17 cellular contexts compared by ENCODE assay signal in genomic region chr14:92524603-92525185, GRCh38. TPM values are rescaled to one million over a fixed set of nuclear protein-coding genes. Genes with fewer than 3 reads are reported as not detected.
A peak's percentile ranks its signal among the peaks of the same experiment; 100 is the strongest.
DNase-seq lines count a peak whose midpoint lies in the region; ATAC-seq and TF ChIP-seq lines count a peak whose summit lies in the region.
"Had no signal": no experiment of that assay in that cellular context is flagged by ENCODE, and none has a peak within 500 bp of the region (broad histone marks: within the 10 kb centered on the region; RNA-seq: fewer than 3 reads in every experiment).

No MANE protein-coding gene starts in this region.

- no peaks in the 10 kb centered on the region for H3K27me3 Mint-ChIP-seq in activated T-cell treated with anti-CD3 and anti-CD28 coated beads, Interleukin-2, amount 50 U/mL, for 24 hours
- H3K27me3 Mint-ChIP-seq in activated T-cell treated with anti-CD3 and anti-CD28 coated beads, Interleukin-2, amount 50 U/mL, for 4 hours (ENCODE audit: low read depth) = no peaks in the 10 kb centered on the region
- H3K27me3 Mint-ChIP-seq in T-helper 17 cell = no peaks in the 10 kb centered on the region
- no peaks in the 10 kb centered on the region for H3K27me3 Mint-ChIP-seq in naive thymus-derived CD8-positive, alpha-beta T cell
- H3K27me3 Mint-ChIP-seq: naive B cell had no signal

- H3K9me3 ChIP-seq in T-helper 17 cell (ENCODE audit: control insufficient read depth, low read length, poor library complexity, severe bottlenecking) = no peaks in the 10 kb centered on the region
- no peaks in the 10 kb centered on the region for H3K9me3 ChIP-seq in upper lobe of left lung
- H3K9me3 ChIP-seq: HAP-1, psoas muscle had no signal

- H3K27ac Mint-ChIP-seq in activated T-cell treated with anti-CD3 and anti-CD28 coated beads, Interleukin-2, amount 50 U/mL, for 24 hours = peak overlapping the region; percentile 77
- peak overlapping the region; percentile 24 for H3K27ac Mint-ChIP-seq in T-helper 17 cell
- H3K27ac Mint-ChIP-seq in naive thymus-derived CD8-positive, alpha-beta T cell = peak overlapping the region in 9 of 10 donors; percentile 40 to 91 (median 79)
- H3K27ac Mint-ChIP-seq: brain had no signal

- H3K4me3 Mint-ChIP-seq in activated T-cell treated with anti-CD3 and anti-CD28 coated beads, Interleukin-2, amount 50 U/mL, for 24 hours = no peak overlapping the region
- H3K4me3 Mint-ChIP-seq in activated T-cell treated with anti-CD3 and anti-CD28 coated beads, Interleukin-2, amount 50 U/mL, for 4 hours = no peak overlapping the region
- H3K4me3 Mint-ChIP-seq in T-helper 17 cell = no peak overlapping the region
- H3K4me3 Mint-ChIP-seq in naive thymus-derived CD8-positive, alpha-beta T cell = peak overlapping the region in 5 of 10 donors; percentile 12 to 30 (median 24)
- H3K4me3 Mint-ChIP-seq: brain; CD4-positive, alpha-beta memory T cell had no signal

- H3K36me3 ChIP-seq in upper lobe of left lung = no peaks in the 10 kb centered on the region
- H3K36me3 ChIP-seq: HAP-1 had no signal

- TF ChIP-seq POLR2A in upper lobe of left lung (IDR thresholded peaks at IDR 0.05) (no peak), GM18505 (IDR thresholded peaks at IDR 0.05; ENCODE audit: borderline replicate concordance, extremely low read depth, insufficient read depth, insufficient read length) (no peak)

- no peak for TF ChIP-seq CTCF in upper lobe of left lung (IDR thresholded peaks at IDR 0.05)

- no peak overlapping the region for H3K4me3 ChIP-seq in upper lobe of left lung
- H3K4me3 ChIP-seq: HAP-1, psoas muscle had no signal

- H3K4me1 Mint-ChIP-seq in activated T-cell treated with anti-CD3 and anti-CD28 coated beads, Interleukin-2, amount 50 U/mL, for 24 hours (ENCODE audit: low read depth) = peaks cover 64% of the 10 kb centered on the region
- peaks cover 20% of the 10 kb centered on the region for H3K4me1 Mint-ChIP-seq in activated T-cell treated with anti-CD3 and anti-CD28 coated beads, Interleukin-2, amount 50 U/mL, for 4 hours (ENCODE audit: low read depth)
- peaks cover 9% of the 10 kb centered on the region for H3K4me1 Mint-ChIP-seq in T-helper 17 cell
- peaks cover 29 to 91% (median 76%) of the 10 kb centered on the region in 4 donors for H3K4me1 Mint-ChIP-seq in naive thymus-derived CD8-positive, alpha-beta T cell
- H3K4me1 Mint-ChIP-seq: brain had no signal

- no peak for ATAC-seq in activated T-cell treated with anti-CD3 and anti-CD28 coated beads, Interleukin-2, amount 50 U/mL, for 4 hours
- no peak for ATAC-seq in T-helper 17 cell
- peak; percentile 53 to 59 for ATAC-seq in naive thymus-derived CD8-positive, alpha-beta T cell
- peak in 1 of 2 donors; percentile 35 for ATAC-seq in upper lobe of left lung (ENCODE audit: low FRiP score in 2 of 2)
- ATAC-seq in GM18505 (IDR thresholded peaks at IDR 0.05; ENCODE audit: unreplicated experiment) = no peak
- ATAC-seq: psoas muscle had no signal

- WGBS in upper lobe of left lung, 2 donors = 20 to 53% methylated on average over 1 to 10 of the region's 10 CpGs

- H3K27me3 ChIP-seq in upper lobe of left lung = no peaks in the 10 kb centered on the region

- no peak for TF ChIP-seq EP300 in upper lobe of left lung (IDR thresholded peaks at IDR 0.05)

- POLR2A ChIA-PET in naive thymus-derived CD8-positive, alpha-beta T cell (lab: Charles Lee) = interaction anchor here (0.6 to 3.3 kb wide), 8 partner anchors 10 to 403 kb away, joined by 3 to 29 read pairs (median 6); partner anchors contain the start of genes CPSF2, NDUFB1 and RIN3

- peaks cover 6% of the 10 kb centered on the region for H3K36me3 Mint-ChIP-seq in activated T-cell treated with anti-CD3 and anti-CD28 coated beads, Interleukin-2, amount 50 U/mL, for 24 hours (ENCODE audit: low read depth)
- H3K36me3 Mint-ChIP-seq in activated T-cell treated with anti-CD3 and anti-CD28 coated beads, Interleukin-2, amount 50 U/mL, for 4 hours (ENCODE audit: insufficient read depth) = peaks cover 2% of the 10 kb centered on the region
- H3K36me3 Mint-ChIP-seq in T-helper 17 cell (ENCODE audit: low read depth) = no peaks in the 10 kb centered on the region
- peaks cover 0 to 6% (median 5%) of the 10 kb centered on the region in 3 donors for H3K36me3 Mint-ChIP-seq in naive thymus-derived CD8-positive, alpha-beta T cell
- H3K36me3 Mint-ChIP-seq: brain had no signal

- H3K27ac ChIP-seq in upper lobe of left lung = peak overlapping the region in 3 of 4 donors; percentile 48 to 55 (median 50)
- H3K27ac ChIP-seq: psoas muscle had no signal

- no peak for DNase-seq in activated T-cell treated with anti-CD3 and anti-CD28 coated beads, Interleukin-2, amount 50 U/mL, for 24 hours
- DNase-seq in activated T-cell treated with anti-CD3 and anti-CD28 coated beads, Interleukin-2, amount 50 U/mL, for 4 hours = no peak
- no peak for DNase-seq in T-helper 17 cell
- no peak for DNase-seq in naive thymus-derived CD8-positive, alpha-beta T cell
- DNase-seq in upper lobe of left lung = no peak
- no peak for DNase-seq in posterior cingulate gyrus
- no peak for DNase-seq in NCI-H2107 (lab: John Stamatoyannopoulos, UW)
- DNase-seq: activated naive CD4-positive, alpha-beta T cell treated with Interleukin-2 at 50 U/mL for 16 hours; CD4-positive, alpha-beta memory T cell; EL; naive B cell; NCI-H187 treated with DMSO at 0.1 percent for 48 hours; NCI-H446 treated with DMSO at 0.1 percent for 48 hours; psoas muscle had no signal

- peaks cover 25 to 45% (median 31%) of the 10 kb centered on the region in 4 donors for H3K4me1 ChIP-seq in upper lobe of left lung
- H3K4me1 ChIP-seq: HAP-1, psoas muscle had no signal

- intact Hi-C loops in posterior cingulate gyrus (cut with DNase I) = no loop called here

- peaks cover 6% of the 10 kb centered on the region for H3K9me3 Mint-ChIP-seq in activated T-cell treated with anti-CD3 and anti-CD28 coated beads, Interleukin-2, amount 50 U/mL, for 24 hours
- H3K9me3 Mint-ChIP-seq in activated T-cell treated with anti-CD3 and anti-CD28 coated beads, Interleukin-2, amount 50 U/mL, for 4 hours = no peaks in the 10 kb centered on the region
- peaks cover 0 to 15% (median 0%) of the 10 kb centered on the region in 9 donors for H3K9me3 Mint-ChIP-seq in naive thymus-derived CD8-positive, alpha-beta T cell

RNA-seq across cellular contexts. Expression of gene RIN3, which starts 11.1 kb away (rescaled TPM):
- 10 to 100 TPM; 14.2 to 24.3 (median 18.5) TPM for total RNA-seq in activated T-cell treated with anti-CD3 and anti-CD28 coated beads, Interleukin-2, amount 50 U/mL, for 4 hours
- total RNA-seq in T-helper 17 cell (10 to 100 TPM; 49.3 to 70.0 TPM), upper lobe of left lung (10 to 100 TPM; 19.0 to 88.0 (median 59.7) TPM)
- 100 to 1,000 TPM; 137 to 146 TPM for total RNA-seq in naive thymus-derived CD8-positive, alpha-beta T cell
- 10 to 100 TPM; 16.8 to 45.8 (median 30.0) TPM for polyA plus RNA-seq in naive thymus-derived CD8-positive, alpha-beta T cell

Comparison
In these comparisons a context has a peak if more than half of its experiments do, and no peak if none do; other contexts are left out.
1. H3K27ac Mint-ChIP-seq: peak in every context shown above with its lines; median percentile 79 in naive thymus-derived CD8-positive, alpha-beta T cell; 77 in activated T-cell treated with anti-CD3 and anti-CD28 coated beads, Interleukin-2, amount 50 U/mL, for 24 hours; 24 in T-helper 17 cell.
2. ATAC-seq: peak in naive thymus-derived CD8-positive, alpha-beta T cell (2 of 2); none in activated T-cell treated with anti-CD3 and anti-CD28 coated beads, Interleukin-2, amount 50 U/mL, for 4 hours (0 of 2), T-helper 17 cell (single experiment) and GM18505 (single experiment).